ENCODE assay signal across 7 cellular contexts in the genomic region with DNA sequence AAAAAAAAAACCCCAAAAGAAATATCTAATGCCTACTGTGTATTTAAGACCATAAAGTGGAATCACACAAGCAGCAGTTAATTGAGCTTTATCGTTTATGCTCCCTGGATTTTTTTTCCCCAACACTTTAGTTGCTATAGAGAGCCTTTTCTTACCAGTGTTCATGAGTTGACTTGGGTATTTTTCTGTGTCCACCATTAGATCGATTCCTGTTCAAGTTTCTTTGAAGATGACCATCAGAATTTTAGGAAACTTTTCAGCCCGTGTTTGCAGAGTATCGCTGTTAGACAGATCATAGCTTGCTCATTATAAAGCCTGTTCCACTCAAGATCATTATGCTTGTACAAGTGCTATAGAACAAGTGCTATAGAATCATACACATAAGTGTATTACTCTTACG. TPM values are rescaled to one million over a fixed set of nuclear protein-coding genes. Genes with fewer than 3 reads are reported as not detected.
DNase-seq lines count a peak whose midpoint lies in the region; ATAC-seq and TF ChIP-seq lines count a peak whose summit lies in the region.

No MANE protein-coding gene starts in this region.

- no peak overlapping the region for H3K27ac Mint-ChIP-seq in stimulated activated effector memory CD8-positive, alpha-beta T cell treated with anti-CD3 and anti-CD28 coated beads, Interleukin-12 subunit alpha, Interleukin-12 subunit beta, amount 100 ng/mL, for 72 hours

- H3K4me1 Mint-ChIP-seq in stimulated activated effector memory CD8-positive, alpha-beta T cell treated with anti-CD3 and anti-CD28 coated beads, Interleukin-12 subunit alpha, Interleukin-12 subunit beta, amount 100 ng/mL, for 72 hours = peaks cover 4% of the 10 kb centered on the region

- H3K36me3 ChIP-seq in SJSA1 = peaks cover 5% of the 10 kb centered on the region

- H3K9me3 ChIP-seq in SJSA1 (replicated peaks) = no peaks in the 10 kb centered on the region

- H3K9me3 Mint-ChIP-seq in stimulated activated effector memory CD8-positive, alpha-beta T cell treated with anti-CD3 and anti-CD28 coated beads, Interleukin-12 subunit alpha, Interleukin-12 subunit beta, amount 100 ng/mL, for 72 hours = no peaks in the 10 kb centered on the region

- no peaks in the 10 kb centered on the region for H3K36me3 Mint-ChIP-seq in stimulated activated effector memory CD8-positive, alpha-beta T cell treated with anti-CD3 and anti-CD28 coated beads, Interleukin-12 subunit alpha, Interleukin-12 subunit beta, amount 100 ng/mL, for 72 hours

- DNase-seq in SJSA1 (ENCODE audit: low read depth in 1 of 2, low spot score in 2 of 2) = no peak
- no peak for DNase-seq in foreskin keratinocyte
- no peak for DNase-seq in stimulated activated effector memory CD8-positive, alpha-beta T cell treated with anti-CD3 and anti-CD28 coated beads, Interleukin-12 subunit alpha, Interleukin-12 subunit beta, amount 100 ng/mL, for 72 hours (ENCODE audit: low spot score in 2 of 2)
- DNase-seq in Kasumi-1 (lab: John Stamatoyannopoulos, UW) = no peak
- no peak for DNase-seq in amniotic stem cell (lab: John Stamatoyannopoulos, UW)
- no peak for DNase-seq in posterior vena cava (ENCODE audit: low spot score)

- peaks cover 17% of the 10 kb centered on the region for H3K4me1 ChIP-seq in SJSA1 (replicated peaks)
- peaks cover 6% of the 10 kb centered on the region for H3K4me1 ChIP-seq in foreskin keratinocyte

- TF ChIP-seq CTCF in foreskin keratinocyte (conservative IDR thresholded peaks at IDR 0.05) = no peak

- H3K4me3 Mint-ChIP-seq in stimulated activated effector memory CD8-positive, alpha-beta T cell treated with anti-CD3 and anti-CD28 coated beads, Interleukin-12 subunit alpha, Interleukin-12 subunit beta, amount 100 ng/mL, for 72 hours = peak overlapping the region; percentile 63

- H3K27me3 ChIP-seq in SJSA1 (replicated peaks) = no peaks in the 10 kb centered on the region
- H3K27me3 ChIP-seq in foreskin keratinocyte = no peaks in the 10 kb centered on the region

- no peak overlapping the region for H3K27ac ChIP-seq in SJSA1
- peak overlapping the region; percentile 89 for H3K27ac ChIP-seq in foreskin keratinocyte

- ATAC-seq in GM21528 (IDR thresholded peaks at IDR 0.05; ENCODE audit: low FRiP score, unreplicated experiment) = peak; percentile 5
- no peak for ATAC-seq in foreskin keratinocyte
- ATAC-seq in stimulated activated effector memory CD8-positive, alpha-beta T cell treated with anti-CD3 and anti-CD28 coated beads, Interleukin-12 subunit alpha, Interleukin-12 subunit beta, amount 100 ng/mL, for 72 hours = no peak

- intact Hi-C loops in posterior vena cava (cut with DNase I) = no loop called here

- peak overlapping the region; percentile 94 for H3K4me3 ChIP-seq in SJSA1

RNA-seq across cellular contexts. Expression of gene RALGPS2, which starts 1.5 kb away (rescaled TPM):
- total RNA-seq in SJSA1 (2014; rRNA removed; shearing (Covaris generic)) = 14.9 and 21.4 TPM in 2 replicates
- 13.0 and 15.4 TPM in 2 replicates for total RNA-seq in foreskin keratinocyte
- polyA plus RNA-seq in foreskin keratinocyte = 2.8 and 3.1 TPM in 2 replicates
- 1 to 10 TPM; 7.4 to 7.9 TPM for total RNA-seq in posterior vena cava
